Comparison of ENCODE assay signal across 1 cellular context in the genomic region with DNA sequence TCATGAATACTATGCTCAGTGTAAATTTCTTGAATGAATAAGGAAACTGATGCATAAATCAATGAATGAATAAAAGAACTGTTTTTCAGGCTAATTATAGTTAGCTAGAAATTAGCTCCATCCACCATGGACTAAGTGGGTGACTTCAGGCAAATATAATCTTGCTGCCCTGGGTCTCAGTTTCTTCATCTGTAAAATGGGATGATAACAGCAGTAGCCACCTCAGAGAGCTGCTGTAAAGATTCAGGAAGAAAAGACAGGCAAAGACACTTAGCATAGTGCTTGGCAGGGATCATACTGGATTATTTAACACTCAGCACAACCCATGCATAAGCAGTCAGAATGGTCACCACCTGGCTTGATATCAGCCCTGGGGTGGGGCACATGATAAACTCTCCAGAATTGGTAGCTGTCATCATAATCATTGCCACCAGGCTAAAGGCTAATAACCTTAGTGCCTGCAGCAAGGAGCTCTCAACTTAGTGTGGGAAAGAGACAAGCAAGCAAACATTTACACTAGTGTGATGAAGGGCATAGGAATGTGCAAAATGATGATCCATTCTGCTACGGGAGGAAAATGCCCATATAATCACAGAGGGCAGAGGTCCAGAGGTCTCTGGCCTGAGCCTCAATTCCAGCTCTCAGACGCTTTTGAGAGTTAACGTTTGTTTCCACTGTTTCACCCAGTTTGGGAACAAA.
TF ChIP-seq lines count a peak whose summit lies in the region.

No MANE protein-coding gene starts in this region.

TF ChIP-seq in HepG2, 621 proteins besides CTCF, POLR2A, EP300 and RAD21 (continued from another document and continues in another):
- no peak for TF ChIP-seq ZNF318 (CRISPR knock-in tag; IDR thresholded peaks at IDR 0.05)
- no peak for TF ChIP-seq CHD2 (IDR thresholded peaks at IDR 0.05; ENCODE audit: low read depth, low read length)
- no peak for TF ChIP-seq ZNF891 (CRISPR knock-in tag; IDR thresholded peaks at IDR 0.05)
- TF ChIP-seq CSRNP2 (CRISPR knock-in tag; conservative IDR thresholded peaks at IDR 0.05; ENCODE audit: low read depth), result no peak
- TF ChIP-seq RBM39 (IDR thresholded peaks at IDR 0.05; ENCODE audit: low read depth, low read length, poor library complexity, severe bottlenecking), result no peak
- no peak for TF ChIP-seq ZZZ3 (CRISPR knock-in tag; IDR thresholded peaks at IDR 0.05; ENCODE audit: borderline replicate concordance)
- TF ChIP-seq ZNF431 (CRISPR knock-in tag; IDR thresholded peaks at IDR 0.05; ENCODE audit: borderline replicate concordance, low read depth), result no peak
- 0 out of 2 replicates have a peak, but pooled peaks have one; percentile 42 for TF ChIP-seq ZKSCAN8 (CRISPR knock-in tag; IDR thresholded peaks at IDR 0.05; ENCODE audit: borderline replicate concordance)
- TF ChIP-seq ZNF354B (CRISPR knock-in tag; IDR thresholded peaks at IDR 0.05), result no peak
- no peak for TF ChIP-seq SNRNP70 (IDR thresholded peaks at IDR 0.05; ENCODE audit: low read depth, low read length)
- no peak for TF ChIP-seq ZNF138 (CRISPR knock-in tag; IDR thresholded peaks at IDR 0.05; ENCODE audit: low read depth)
- no peak for TF ChIP-seq ZNF788 (CRISPR knock-in tag; IDR thresholded peaks at IDR 0.05; ENCODE audit: borderline replicate concordance)
- peak; percentile 42; the same call in 1 of the 2 replicates for TF ChIP-seq JUNB (CRISPR knock-in tag; IDR thresholded peaks at IDR 0.05; ENCODE audit: borderline replicate concordance)
- no peak for TF ChIP-seq ZNF557 (CRISPR knock-in tag; IDR thresholded peaks at IDR 0.05)
- 0 out of 2 replicates have a peak, but pooled peaks have one; percentile 25 for TF ChIP-seq MAFF (IDR thresholded peaks at IDR 0.05; ENCODE audit: low read depth, low read length)
- no peak for TF ChIP-seq HOXA7 (CRISPR knock-in tag; IDR thresholded peaks at IDR 0.05)
- peak; percentile 50; the same call in 1 of the 2 replicates for TF ChIP-seq JUND (CRISPR knock-in tag; IDR thresholded peaks at IDR 0.05)
- no peak for TF ChIP-seq ZNF660 (CRISPR knock-in tag; IDR thresholded peaks at IDR 0.05; ENCODE audit: borderline replicate concordance, low read depth)
- TF ChIP-seq CENPX (CRISPR knock-in tag; IDR thresholded peaks at IDR 0.05), result no peak
- TF ChIP-seq AKNA (CRISPR knock-in tag; IDR thresholded peaks at IDR 0.05; ENCODE audit: borderline replicate concordance), result no peak
- TF ChIP-seq, protein P1, sequence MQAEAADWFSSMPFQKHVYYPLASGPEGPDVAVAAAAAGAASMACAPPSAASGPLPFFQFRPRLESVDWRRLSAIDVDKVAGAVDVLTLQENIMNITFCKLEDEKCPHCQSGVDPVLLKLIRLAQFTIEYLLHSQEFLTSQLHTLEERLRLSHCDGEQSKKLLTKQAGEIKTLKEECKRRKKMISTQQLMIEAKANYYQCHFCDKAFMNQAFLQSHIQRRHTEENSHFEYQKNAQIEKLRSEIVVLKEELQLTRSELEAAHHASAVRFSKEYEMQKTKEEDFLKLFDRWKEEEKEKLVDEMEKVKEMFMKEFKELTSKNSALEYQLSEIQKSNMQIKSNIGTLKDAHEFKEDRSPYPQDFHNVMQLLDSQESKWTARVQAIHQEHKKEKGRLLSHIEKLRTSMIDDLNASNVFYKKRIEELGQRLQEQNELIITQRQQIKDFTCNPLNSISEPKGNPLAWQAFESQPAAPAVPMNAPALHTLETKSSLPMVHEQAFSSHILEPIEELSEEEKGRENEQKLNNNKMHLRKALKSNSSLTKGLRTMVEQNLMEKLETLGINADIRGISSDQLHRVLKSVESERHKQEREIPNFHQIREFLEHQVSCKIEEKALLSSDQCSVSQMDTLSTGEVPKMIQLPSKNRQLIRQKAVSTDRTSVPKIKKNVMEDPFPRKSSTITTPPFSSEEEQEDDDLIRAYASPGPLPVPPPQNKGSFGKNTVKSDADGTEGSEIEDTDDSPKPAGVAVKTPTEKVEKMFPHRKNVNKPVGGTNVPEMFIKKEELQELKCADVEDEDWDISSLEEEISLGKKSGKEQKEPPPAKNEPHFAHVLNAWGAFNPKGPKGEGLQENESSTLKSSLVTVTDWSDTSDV (CRISPR knock-in tag; IDR thresholded peaks at IDR 0.05), result no peak
- TF ChIP-seq FOSL2 (CRISPR knock-in tag; IDR thresholded peaks at IDR 0.05), result peak; percentile 96
- TF ChIP-seq ARID3A (IDR thresholded peaks at IDR 0.05; ENCODE audit: low read depth, low read length), result peak; percentile 88; the same call in 1 of the 2 replicates
- TF ChIP-seq ZNF569 (CRISPR knock-in tag; IDR thresholded peaks at IDR 0.05; ENCODE audit: borderline replicate concordance), result no peak
- TF ChIP-seq ZFYVE20 (CRISPR knock-in tag; IDR thresholded peaks at IDR 0.05; ENCODE audit: borderline replicate concordance, low read depth), result no peak
- TF ChIP-seq ZNF562 (CRISPR knock-in tag; IDR thresholded peaks at IDR 0.05; ENCODE audit: borderline replicate concordance), result no peak
- no peak for TF ChIP-seq CREM (IDR thresholded peaks at IDR 0.05)
- no peak for TF ChIP-seq CREM (CRISPR knock-in tag; IDR thresholded peaks at IDR 0.05)
- TF ChIP-seq NCOA5 (CRISPR knock-in tag; IDR thresholded peaks at IDR 0.05), result no peak
- TF ChIP-seq ZNF280D (CRISPR knock-in tag; IDR thresholded peaks at IDR 0.05), result no peak
- no peak for TF ChIP-seq ZFP36L2 (CRISPR knock-in tag; IDR thresholded peaks at IDR 0.05)
